In the genomic region with DNA sequence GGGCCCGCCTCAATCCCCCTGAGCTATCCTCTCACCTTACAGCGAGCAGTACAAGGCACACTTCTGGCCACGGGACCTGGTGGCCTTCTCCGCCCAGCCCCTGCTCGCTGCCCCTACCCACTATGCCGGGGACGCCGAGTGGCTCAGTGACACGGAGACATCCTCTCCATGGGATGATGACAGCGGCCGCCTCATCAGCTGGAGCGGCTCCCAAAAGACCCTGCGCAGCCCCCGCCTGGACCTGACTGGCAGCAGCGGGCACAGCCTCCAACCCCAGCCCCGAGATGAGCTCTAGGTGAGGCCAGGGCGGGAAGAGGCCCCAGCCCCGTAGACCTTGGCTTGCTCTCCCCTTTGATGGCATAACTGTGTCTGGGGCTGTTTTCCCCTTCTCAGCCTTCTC, we compare ENCODE assay signal across 1 cellular context.
TF ChIP-seq lines count a peak whose summit lies in the region.

No MANE protein-coding gene starts in this region.

TF ChIP-seq in K562, 482 proteins besides CTCF, POLR2A, EP300 and RAD21:
- TF ChIP-seq, protein P1, sequence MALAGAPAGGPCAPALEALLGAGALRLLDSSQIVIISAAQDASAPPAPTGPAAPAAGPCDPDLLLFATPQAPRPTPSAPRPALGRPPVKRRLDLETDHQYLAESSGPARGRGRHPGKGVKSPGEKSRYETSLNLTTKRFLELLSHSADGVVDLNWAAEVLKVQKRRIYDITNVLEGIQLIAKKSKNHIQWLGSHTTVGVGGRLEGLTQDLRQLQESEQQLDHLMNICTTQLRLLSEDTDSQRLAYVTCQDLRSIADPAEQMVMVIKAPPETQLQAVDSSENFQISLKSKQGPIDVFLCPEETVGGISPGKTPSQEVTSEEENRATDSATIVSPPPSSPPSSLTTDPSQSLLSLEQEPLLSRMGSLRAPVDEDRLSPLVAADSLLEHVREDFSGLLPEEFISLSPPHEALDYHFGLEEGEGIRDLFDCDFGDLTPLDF (CRISPR knock-in tag; IDR thresholded peaks at IDR 0.05) = no peak
- TF ChIP-seq MTA2 (IDR thresholded peaks at IDR 0.05; ENCODE audit: low read depth) (no peak), POLR2G (IDR thresholded peaks at IDR 0.05; ENCODE audit: low read depth, low read length) (peak; percentile 35; the same call in 1 of the 2 replicates)
